In the genomic region with DNA sequence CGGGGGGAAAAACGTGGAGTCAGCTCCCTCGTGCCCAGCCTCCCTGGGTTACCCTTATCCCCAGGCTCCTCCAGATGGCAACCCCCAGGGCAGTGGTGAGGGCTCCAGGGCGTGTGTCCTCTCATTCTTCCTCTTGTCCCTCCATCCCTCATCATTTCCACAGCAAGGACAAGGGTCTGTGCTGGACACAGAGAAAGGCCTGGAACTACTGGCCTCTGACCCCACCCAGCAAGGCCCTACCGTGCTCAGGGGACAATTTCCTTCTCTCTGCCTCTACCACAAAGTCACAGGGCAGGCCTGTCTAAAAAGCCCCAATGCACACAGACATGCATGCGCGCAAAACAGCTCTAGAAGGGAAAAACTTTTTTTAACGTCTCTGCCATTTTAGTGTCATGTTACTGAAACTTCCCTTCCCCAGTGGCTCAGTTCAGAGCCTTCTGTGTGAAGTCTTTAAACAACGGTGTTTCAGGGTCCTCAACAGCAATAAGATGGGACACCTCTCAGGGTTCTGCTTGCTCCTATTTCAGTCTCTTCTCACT, we compare ENCODE assay signal across 12 cellular contexts. TPM values are rescaled to one million over a fixed set of nuclear protein-coding genes. Genes with fewer than 3 reads are reported as not detected.
DNase-seq lines count a peak whose midpoint lies in the region; ATAC-seq, FAIRE-seq and TF ChIP-seq lines count a peak whose summit lies in the region.
"Had no signal": no experiment of that assay in that cellular context is flagged by ENCODE, and none has a peak within 500 bp of the region (broad histone marks: within the 10 kb centered on the region; RNA-seq: fewer than 3 reads in every experiment).

No MANE protein-coding gene starts in this region.

- no peaks in the 10 kb centered on the region for H3K27me3 Mint-ChIP-seq in activated naive CD4-positive, alpha-beta T cell treated with anti-CD3 and anti-CD28 coated beads for 36 hours (ENCODE audit: low read depth)
- H3K27me3 Mint-ChIP-seq in activated B cell treated with CpG ODN at 0.5 μM for 24 hours: no peaks in the 10 kb centered on the region

- CTCF ChIA-PET in activated naive CD4-positive, alpha-beta T cell treated with anti-CD3 and anti-CD28 coated beads for 36 hours (lab: Charles Lee): interaction anchor here (2.2 to 6.0 kb wide), 2 partner anchors 13 to 78 kb away, joined by 6 to 66 read pairs; a partner anchor contains a TSS
- CTCF ChIA-PET in activated B cell treated with CpG ODN at 0.5 μM for 24 hours (lab: Charles Lee): interaction anchor here (0.9 to 1.5 kb wide), 3 partner anchors 11 to 85 kb away, joined by 3 to 5 read pairs (median 3); a partner anchor contains a TSS
- CTCF ChIA-PET in HepG2 (lab: Yijun Ruan, JAX; ENCODE audit: low intra/inter-chr PET ratio, low total read pairs): interaction anchor here (0.7 to 1.5 kb wide), 3 partner anchors 37 to 107 kb away, joined by 3 to 4 read pairs (median 4); no protein-coding TSS in a partner anchor

- DNase-seq in activated naive CD4-positive, alpha-beta T cell treated with anti-CD3 and anti-CD28 coated beads for 36 hours: no peak
- DNase-seq in activated naive CD4-positive, alpha-beta T cell treated with anti-CD3 and anti-CD28 coated beads, Interleukin-2, amount 50 U/mL, for 16 hours: no peak
- DNase-seq in activated B cell treated with CpG ODN at 0.5 μM for 24 hours: no peak
- no peak for DNase-seq in HepG2 (ENCODE audit: low spot score)
- DNase-seq in transverse colon: no peak
- no peak for DNase-seq in NCI-H345 (lab: John Stamatoyannopoulos, UW)
- DNase-seq in glomerular visceral epithelial cell (ENCODE audit: extremely low spot score): no peak
- no peak for DNase-seq in SW480 (ENCODE audit: low spot score)
- DNase-seq: BE2C, esophagus squamous epithelium, left ventricle myocardium superior, MG63 had no signal

- ATAC-seq in activated B cell treated with CpG ODN at 0.5 μM for 24 hours (ENCODE audit: low read depth) (peak; percentile 5), HepG2 (no peak)

- intact Hi-C loops in activated naive CD4-positive, alpha-beta T cell treated with anti-CD3 and anti-CD28 coated beads for 36 hours (cut with micrococcal nuclease): no loop called here
- intact Hi-C loops in activated B cell treated with CpG ODN at 0.5 μM for 24 hours (cut with micrococcal nuclease) (no loop called here), HepG2 (cut with micrococcal nuclease; ENCODE audit: unreplicated experiment) (no loop called here), transverse colon (cut with DNase I; ENCODE audit: low total_unique reads) (no loop called here)

- TF ChIP-seq CTCF in activated B cell treated with CpG ODN at 0.5 μM for 24 hours (IDR thresholded peaks at IDR 0.05) (no peak), HepG2 (CRISPR knock-in tag; IDR thresholded peaks at IDR 0.05) (no peak), transverse colon (IDR thresholded peaks at IDR 0.05) (no peak)

- H3K27ac ChIP-seq in HepG2 (ENCODE audit: extremely low read length, insufficient read depth, low read length): peak overlapping the region; percentile 74
- peak overlapping the region in 3 of 4 donors; percentile 85 to 93 (median 89) for H3K27ac ChIP-seq in transverse colon

- no peak for FAIRE-seq in HepG2 (lab: Jason Lieb, UNC)

- H3K79me2 ChIP-seq in HepG2 (ENCODE audit: insufficient read depth, low read length): peaks cover 21% of the 10 kb centered on the region

- no peaks in the 10 kb centered on the region; a peak in 1 of 5 replicates for H3K27me3 ChIP-seq in HepG2 (ENCODE audit: control insufficient read depth in 1 of 2, insufficient read depth in 2 of 2, low read length in 2 of 2)
- no peaks in the 10 kb centered on the region for H3K27me3 ChIP-seq in transverse colon
- H3K27me3 ChIP-seq: BE2C, esophagus squamous epithelium, MG63 had no signal

- no TSS peak for BruUV-seq in HepG2 (replicated peaks; lab: Mats Ljungman, UMichigan)

- H3K36me3 Mint-ChIP-seq in activated naive CD4-positive, alpha-beta T cell treated with anti-CD3 and anti-CD28 coated beads for 36 hours (ENCODE audit: low read depth): peaks cover 17% of the 10 kb centered on the region
- H3K36me3 Mint-ChIP-seq in activated B cell treated with CpG ODN at 0.5 μM for 24 hours (ENCODE audit: low read depth): peaks cover 91% of the 10 kb centered on the region

- TF ChIP-seq EP300 in HepG2 (IDR thresholded peaks at IDR 0.05; ENCODE audit: low read depth in 2 of 2, low read length in 2 of 2): no peak
- no peak for TF ChIP-seq EP300 in HepG2 (CRISPR knock-in tag; IDR thresholded peaks at IDR 0.05; ENCODE audit: borderline replicate concordance)
- TF ChIP-seq EP300 in transverse colon (IDR thresholded peaks at IDR 0.05; ENCODE audit: low read depth): no peak

- peaks cover 31% of the 10 kb centered on the region for H4K20me1 ChIP-seq in HepG2 (ENCODE audit: insufficient read depth, low read length)

- H3K9me3 ChIP-seq in HepG2 (ENCODE audit: low read length): no peaks in the 10 kb centered on the region
- no peaks in the 10 kb centered on the region for H3K9me3 ChIP-seq in transverse colon
- H3K9me3 ChIP-seq: BE2C, esophagus squamous epithelium, MG63 had no signal

- H3K4me3 Mint-ChIP-seq in activated naive CD4-positive, alpha-beta T cell treated with anti-CD3 and anti-CD28 coated beads for 36 hours: peak overlapping the region; percentile 77
- peak overlapping the region; percentile 84 for H3K4me3 Mint-ChIP-seq in activated B cell treated with CpG ODN at 0.5 μM for 24 hours

- H2AFZ ChIP-seq in HepG2 (ENCODE audit: low read length): no peak overlapping the region

- in situ Hi-C loops in HepG2 (cut with HindIII; ENCODE audit: extremely low pct_ligation_motif_present, low pct_unique_long_range_greater_than_20kb): no loop called here
- in situ Hi-C loops in transverse colon (cut with MboI; ENCODE audit: low pct_ligation_motif_present in 1 of 4, low pct_unique_long_range_greater_than_20kb in 1 of 4, low sequenced_read_pairs in 3 of 4): no loop called here

- H3K36me3 ChIP-seq in HepG2 (replicated peaks in 1 of 2; ENCODE audit: control insufficient read depth in 1 of 2, insufficient read depth in 2 of 2, low read length in 2 of 2) (peaks cover 16 to 49% of the 10 kb centered on the region in 2 experiments), transverse colon (peaks cover 0 to 18% (median 9%) of the 10 kb centered on the region in 4 donors)

- TF ChIP-seq POLR2A in HepG2 (IDR thresholded peaks at IDR 0.05; ENCODE audit: insufficient read depth in 1 of 2, low read depth in 2 of 2, low read length in 2 of 2): no peak; a peak in 1 of 4 replicates
- no peak for TF ChIP-seq POLR2A in transverse colon (IDR thresholded peaks at IDR 0.05)

- POLR2A ChIA-PET in activated B cell treated with CpG ODN at 0.5 μM for 24 hours (lab: Charles Lee): interaction anchor here (13.7 kb wide), 1 partner anchor 13 kb away, joined by 549 read pairs; a partner anchor contains a TSS
- POLR2A ChIA-PET in HepG2 (lab: Yijun Ruan, JAX): interaction anchor here (2.5 to 6.0 kb wide), 2 partner anchors 13 to 131 kb away, joined by 8 to 264 read pairs; a partner anchor contains a TSS

- H3K27ac Mint-ChIP-seq in activated naive CD4-positive, alpha-beta T cell treated with anti-CD3 and anti-CD28 coated beads for 36 hours: peak overlapping the region; percentile 86
- H3K27ac Mint-ChIP-seq in activated B cell treated with CpG ODN at 0.5 μM for 24 hours: peak overlapping the region; percentile 99

- H3K4me1 ChIP-seq in HepG2 (ENCODE audit: insufficient read depth, low read length): peaks cover 56% of the 10 kb centered on the region
- peaks cover 21 to 34% (median 27%) of the 10 kb centered on the region in 4 donors for H3K4me1 ChIP-seq in transverse colon
- H3K4me1 ChIP-seq: BE2C had no signal

- H3K9ac ChIP-seq in HepG2 (ENCODE audit: insufficient read depth, low read depth, low read length): peak overlapping the region; percentile 92; the same call in 1 of the 2 replicates

- TF ChIP-seq RAD21 in HepG2 (CRISPR knock-in tag; IDR thresholded peaks at IDR 0.05): no peak

- no peaks in the 10 kb centered on the region for H3K9me3 Mint-ChIP-seq in activated naive CD4-positive, alpha-beta T cell treated with anti-CD3 and anti-CD28 coated beads for 36 hours
- no peaks in the 10 kb centered on the region for H3K9me3 Mint-ChIP-seq in activated B cell treated with CpG ODN at 0.5 μM for 24 hours

- 93% methylated on average over 9 of the region's 9 CpGs for WGBS in HepG2 (ENCODE audit: low lambda C conversion rate)
- WGBS in transverse colon (ENCODE audit: low coverage in 1 of 2), 2 donors: 70% methylated on average over 9 of the region's 9 CpGs; no CpG with 5 or more reads in 1 of the 2 donors

- peaks cover 56% of the 10 kb centered on the region for H3K4me1 Mint-ChIP-seq in activated naive CD4-positive, alpha-beta T cell treated with anti-CD3 and anti-CD28 coated beads for 36 hours (ENCODE audit: low read depth)
- H3K4me1 Mint-ChIP-seq in activated B cell treated with CpG ODN at 0.5 μM for 24 hours: peaks cover 91% of the 10 kb centered on the region

- peak overlapping the region; percentile 96; the same call in 1 of the 2 replicates for H3K4me2 ChIP-seq in HepG2 (ENCODE audit: low read depth, low read length)

- no peak overlapping the region for H3K4me3 ChIP-seq in HepG2 (replicated peaks in 1 of 3; ENCODE audit: insufficient read depth in 1 of 3, low read depth in 2 of 3, low read length in 3 of 3)
- no peak overlapping the region for H3K4me3 ChIP-seq in transverse colon

RNA-seq across cellular contexts. Expression of a gene that starts 1.1 kb away (rescaled TPM):
- 1 to 10 TPM; 7.2 to 7.3 TPM for total RNA-seq in activated naive CD4-positive, alpha-beta T cell treated with anti-CD3 and anti-CD28 coated beads for 36 hours
- total RNA-seq in activated B cell treated with CpG ODN at 0.5 μM for 24 hours: 27.0 and 29.1 TPM in 2 replicates
- 34.9 and 61.1 TPM in 2 replicates for total RNA-seq in HepG2 (2016; rRNA removed; fragmentation: Illumina TruSeq; extraction: Trizol)
- 21.2 and 24.1 TPM in 2 replicates for total RNA-seq in HepG2 (2016; cell fraction: cytosol; rRNA removed; fragmentation: Illumina TruSeq; extraction: Trizol; ENCODE audit: low read depth)
- 35.1 and 62.8 TPM in 2 replicates for total RNA-seq in HepG2 (2016; cell fraction: insoluble cytoplasmic fraction; rRNA removed; fragmentation: Illumina TruSeq; extraction: Trizol)
- 44.9 and 53.8 TPM in 2 replicates for total RNA-seq in HepG2 (2016; cell fraction: membrane; rRNA removed; fragmentation: Illumina TruSeq; extraction: Trizol)
- 56.1 and 63.9 TPM in 2 replicates for total RNA-seq in HepG2 (2016; cell fraction: nucleus; rRNA removed; fragmentation: Illumina TruSeq; extraction: Trizol)
- 148 and 168 TPM in 2 replicates for polyA plus RNA-seq in HepG2 (2011; rRNA removed)
- 139 and 176 TPM in 2 replicates for polyA plus RNA-seq in HepG2 (2011; cell fraction: cytosol; rRNA removed)
- 99.4 and 112 TPM in 2 replicates for polyA plus RNA-seq in HepG2 (2011; cell fraction: nucleus; rRNA removed)
- polyA plus RNA-seq in HepG2 (2012): 54.8 and 61.1 TPM in 2 replicates
- polyA plus RNA-seq in HepG2 (2016; cell fraction: cytosol; fragmentation: Illumina TruSeq; extraction: Trizol; ENCODE audit: low read depth): 26.8 and 34.1 TPM in 2 replicates
- 41.4 and 43.9 TPM in 2 replicates for polyA plus RNA-seq in HepG2 (2016; cell fraction: insoluble cytoplasmic fraction; fragmentation: Illumina TruSeq; extraction: Trizol; ENCODE audit: low read depth)
- 45.2 and 53.5 TPM in 2 replicates for polyA plus RNA-seq in HepG2 (2016; cell fraction: membrane; fragmentation: Illumina TruSeq; extraction: Trizol; ENCODE audit: low read depth)
- polyA plus RNA-seq in HepG2 (2016; cell fraction: nucleus; fragmentation: Illumina TruSeq; extraction: Trizol; ENCODE audit: insufficient read depth, low read depth): 95.9 and 97.5 TPM in 2 replicates
- polyA minus RNA-seq in HepG2 (2011; rRNA and poly(A)+ RNA removed; ENCODE audit: low replicate concordance): 148 and 221 TPM in 2 replicates
- polyA minus RNA-seq in HepG2 (2011; cell fraction: cytosol; rRNA and poly(A)+ RNA removed): 47.0 and 47.4 TPM in 2 replicates
- polyA minus RNA-seq in HepG2 (2011; cell fraction: nucleus; rRNA and poly(A)+ RNA removed): 26.1 and 26.9 TPM in 2 replicates
- 10 to 100 TPM in 3 of 4 donors, 1 to 10 TPM in 1; 9.0 to 36.4 (median 22.5) TPM for total RNA-seq in transverse colon

RNA-seq across cellular contexts. Expression of a gene that starts 7.0 kb away (rescaled TPM):
- total RNA-seq in activated naive CD4-positive, alpha-beta T cell treated with anti-CD3 and anti-CD28 coated beads for 36 hours: 1 to 10 TPM; 9.1 to 9.6 TPM
- total RNA-seq in activated B cell treated with CpG ODN at 0.5 μM for 24 hours (94.7 and 99.2 TPM in 2 replicates), HepG2 (2016; rRNA removed; fragmentation: Illumina TruSeq; extraction: Trizol) (14.5 and 15.0 TPM in 2 replicates), transverse colon (10 to 100 TPM in 3 of 4 donors, 1 to 10 TPM in 1; 2.6 to 67.3 (median 19.0) TPM)
- total RNA-seq in HepG2 (2016; cell fraction: cytosol; rRNA removed; fragmentation: Illumina TruSeq; extraction: Trizol; ENCODE audit: low read depth): 5.3 and 5.4 TPM in 2 replicates
- 15.7 and 16.3 TPM in 2 replicates for total RNA-seq in HepG2 (2016; cell fraction: insoluble cytoplasmic fraction; rRNA removed; fragmentation: Illumina TruSeq; extraction: Trizol)
- 10.7 and 10.8 TPM in 2 replicates for total RNA-seq in HepG2 (2016; cell fraction: membrane; rRNA removed; fragmentation: Illumina TruSeq; extraction: Trizol)
- total RNA-seq in HepG2 (2016; cell fraction: nucleus; rRNA removed; fragmentation: Illumina TruSeq; extraction: Trizol): 8.5 and 11.8 TPM in 2 replicates
- polyA plus RNA-seq in HepG2 (2011; rRNA removed): 6.7 and 8.5 TPM in 2 replicates
- 7.7 and 9.3 TPM in 2 replicates for polyA plus RNA-seq in HepG2 (2011; cell fraction: cytosol; rRNA removed)
- polyA plus RNA-seq in HepG2 (2011; cell fraction: nucleus; rRNA removed): 11.7 and 15.6 TPM in 2 replicates
- 7.1 TPM in 2 replicates for polyA plus RNA-seq in HepG2 (2012)
- polyA plus RNA-seq in HepG2 (2016; cell fraction: cytosol; fragmentation: Illumina TruSeq; extraction: Trizol; ENCODE audit: low read depth): 3.3 and 4.0 TPM in 2 replicates
- polyA plus RNA-seq in HepG2 (2016; cell fraction: insoluble cytoplasmic fraction; fragmentation: Illumina TruSeq; extraction: Trizol; ENCODE audit: low read depth): 14.6 and 14.8 TPM in 2 replicates
- 5.7 and 7.3 TPM in 2 replicates for polyA plus RNA-seq in HepG2 (2016; cell fraction: membrane; fragmentation: Illumina TruSeq; extraction: Trizol; ENCODE audit: low read depth)
- polyA plus RNA-seq in HepG2 (2016; cell fraction: nucleus; fragmentation: Illumina TruSeq; extraction: Trizol; ENCODE audit: insufficient read depth, low read depth): 14.2 and 16.3 TPM in 2 replicates
- 3.3 and 10.9 TPM in 2 replicates for polyA minus RNA-seq in HepG2 (2011; rRNA and poly(A)+ RNA removed; ENCODE audit: low replicate concordance)
- polyA minus RNA-seq in HepG2 (2011; cell fraction: cytosol; rRNA and poly(A)+ RNA removed): 4.6 and 6.2 TPM in 2 replicates
- 4.5 and 8.3 TPM in 2 replicates for polyA minus RNA-seq in HepG2 (2011; cell fraction: nucleus; rRNA and poly(A)+ RNA removed)

RNA-seq across cellular contexts. Expression of a gene that starts 11.5 kb away (rescaled TPM):
- 1,000 to 10,000 TPM; 1,951 to 2,044 TPM for total RNA-seq in activated naive CD4-positive, alpha-beta T cell treated with anti-CD3 and anti-CD28 coated beads for 36 hours
- total RNA-seq in activated B cell treated with CpG ODN at 0.5 μM for 24 hours (1,222 and 1,311 TPM in 2 replicates), HepG2 (2016; rRNA removed; fragmentation: Illumina TruSeq; extraction: Trizol) (1,472 and 2,212 TPM in 2 replicates), transverse colon (100 to 1,000 TPM; 105 to 371 (median 242) TPM)
- 123 and 155 TPM in 2 replicates for total RNA-seq in HepG2 (2016; cell fraction: cytosol; rRNA removed; fragmentation: Illumina TruSeq; extraction: Trizol; ENCODE audit: low read depth)
- 1,508 and 1,964 TPM in 2 replicates for total RNA-seq in HepG2 (2016; cell fraction: insoluble cytoplasmic fraction; rRNA removed; fragmentation: Illumina TruSeq; extraction: Trizol)
- total RNA-seq in HepG2 (2016; cell fraction: membrane; rRNA removed; fragmentation: Illumina TruSeq; extraction: Trizol): 383 and 490 TPM in 2 replicates
- total RNA-seq in HepG2 (2016; cell fraction: nucleus; rRNA removed; fragmentation: Illumina TruSeq; extraction: Trizol): 1,014 and 1,081 TPM in 2 replicates
- 1,076 and 1,325 TPM in 2 replicates for polyA plus RNA-seq in HepG2 (2011; rRNA removed)
- polyA plus RNA-seq in HepG2 (2011; cell fraction: cytosol; rRNA removed): 1,072 and 1,224 TPM in 2 replicates
- 279 and 406 TPM in 2 replicates for polyA plus RNA-seq in HepG2 (2011; cell fraction: nucleus; rRNA removed)
- 1,683 and 1,883 TPM in 2 replicates for polyA plus RNA-seq in HepG2 (2012)
- 155 and 188 TPM in 2 replicates for polyA plus RNA-seq in HepG2 (2016; cell fraction: cytosol; fragmentation: Illumina TruSeq; extraction: Trizol; ENCODE audit: low read depth)
- 2,023 and 2,380 TPM in 2 replicates for polyA plus RNA-seq in HepG2 (2016; cell fraction: insoluble cytoplasmic fraction; fragmentation: Illumina TruSeq; extraction: Trizol; ENCODE audit: low read depth)
- polyA plus RNA-seq in HepG2 (2016; cell fraction: membrane; fragmentation: Illumina TruSeq; extraction: Trizol; ENCODE audit: low read depth): 336 and 456 TPM in 2 replicates
- polyA plus RNA-seq in HepG2 (2016; cell fraction: nucleus; fragmentation: Illumina TruSeq; extraction: Trizol; ENCODE audit: insufficient read depth, low read depth): 1,245 and 1,272 TPM in 2 replicates
- polyA minus RNA-seq in HepG2 (2011; rRNA and poly(A)+ RNA removed; ENCODE audit: low replicate concordance): 1,001 and 1,123 TPM in 2 replicates
- 1,091 and 1,101 TPM in 2 replicates for polyA minus RNA-seq in HepG2 (2011; cell fraction: cytosol; rRNA and poly(A)+ RNA removed)
- polyA minus RNA-seq in HepG2 (2011; cell fraction: nucleus; rRNA and poly(A)+ RNA removed): 271 and 440 TPM in 2 replicates

RNA-seq across cellular contexts. Expression of a gene that starts 11.9 kb away (rescaled TPM):
- total RNA-seq in activated naive CD4-positive, alpha-beta T cell treated with anti-CD3 and anti-CD28 coated beads for 36 hours: not detected
- total RNA-seq in activated B cell treated with CpG ODN at 0.5 μM for 24 hours (0.10 TPM in 1 of 2 replicates, not detected in the other), HepG2 (2016; rRNA removed; fragmentation: Illumina TruSeq; extraction: Trizol) (not detected in 2 replicates), transverse colon (1 to 10 TPM in 2 of 4 donors, under 1 TPM in 2; 0.14 to 3.8 (median 1.7) TPM)
- not detected in 2 replicates for total RNA-seq in HepG2 (2016; cell fraction: cytosol; rRNA removed; fragmentation: Illumina TruSeq; extraction: Trizol; ENCODE audit: low read depth)
- 0.06 TPM in 1 of 2 replicates, not detected in the other for total RNA-seq in HepG2 (2016; cell fraction: insoluble cytoplasmic fraction; rRNA removed; fragmentation: Illumina TruSeq; extraction: Trizol)
- not detected in 2 replicates for total RNA-seq in HepG2 (2016; cell fraction: membrane; rRNA removed; fragmentation: Illumina TruSeq; extraction: Trizol)
- total RNA-seq in HepG2 (2016; cell fraction: nucleus; rRNA removed; fragmentation: Illumina TruSeq; extraction: Trizol): not detected in 2 replicates
- polyA plus RNA-seq in HepG2 (2011; rRNA removed): 0.01 TPM in 1 of 2 replicates, not detected in the other
- 0.01 TPM in 1 of 2 replicates, not detected in the other for polyA plus RNA-seq in HepG2 (2011; cell fraction: cytosol; rRNA removed)
- polyA plus RNA-seq in HepG2 (2011; cell fraction: nucleus; rRNA removed): 0.02 TPM in 1 of 2 replicates, not detected in the other
- 0.19 TPM in 2 replicates for polyA plus RNA-seq in HepG2 (2012)
- not detected in 2 replicates for polyA plus RNA-seq in HepG2 (2016; cell fraction: cytosol; fragmentation: Illumina TruSeq; extraction: Trizol; ENCODE audit: low read depth)
- not detected in 2 replicates for polyA plus RNA-seq in HepG2 (2016; cell fraction: insoluble cytoplasmic fraction; fragmentation: Illumina TruSeq; extraction: Trizol; ENCODE audit: low read depth)
- polyA plus RNA-seq in HepG2 (2016; cell fraction: membrane; fragmentation: Illumina TruSeq; extraction: Trizol; ENCODE audit: low read depth): not detected in 2 replicates
- not detected in 2 replicates for polyA plus RNA-seq in HepG2 (2016; cell fraction: nucleus; fragmentation: Illumina TruSeq; extraction: Trizol; ENCODE audit: insufficient read depth, low read depth)
- polyA minus RNA-seq in HepG2 (2011; rRNA and poly(A)+ RNA removed; ENCODE audit: low replicate concordance): not detected in 2 replicates
- not detected in 2 replicates for polyA minus RNA-seq in HepG2 (2011; cell fraction: cytosol; rRNA and poly(A)+ RNA removed)
- polyA minus RNA-seq in HepG2 (2011; cell fraction: nucleus; rRNA and poly(A)+ RNA removed): not detected in 2 replicates
- total RNA-seq: esophagus squamous epithelium, left ventricle myocardium superior had no signal

RNA-seq across cellular contexts. Expression of a gene that starts 35.0 kb away (rescaled TPM):
- total RNA-seq in activated naive CD4-positive, alpha-beta T cell treated with anti-CD3 and anti-CD28 coated beads for 36 hours: 10 to 100 TPM; 32.7 to 33.4 TPM
- total RNA-seq in activated B cell treated with CpG ODN at 0.5 μM for 24 hours (15.0 and 17.3 TPM in 2 replicates), HepG2 (2016; rRNA removed; fragmentation: Illumina TruSeq; extraction: Trizol) (23.1 and 43.2 TPM in 2 replicates), transverse colon (10 to 100 TPM; 25.1 to 45.2 (median 35.6) TPM)
- 19.7 and 24.6 TPM in 2 replicates for total RNA-seq in HepG2 (2016; cell fraction: cytosol; rRNA removed; fragmentation: Illumina TruSeq; extraction: Trizol; ENCODE audit: low read depth)
- 22.9 and 41.9 TPM in 2 replicates for total RNA-seq in HepG2 (2016; cell fraction: insoluble cytoplasmic fraction; rRNA removed; fragmentation: Illumina TruSeq; extraction: Trizol)
- 37.5 and 40.9 TPM in 2 replicates for total RNA-seq in HepG2 (2016; cell fraction: membrane; rRNA removed; fragmentation: Illumina TruSeq; extraction: Trizol)
- total RNA-seq in HepG2 (2016; cell fraction: nucleus; rRNA removed; fragmentation: Illumina TruSeq; extraction: Trizol): 42.6 and 53.1 TPM in 2 replicates
- 95.5 and 106 TPM in 2 replicates for polyA plus RNA-seq in HepG2 (2011; rRNA removed)
- polyA plus RNA-seq in HepG2 (2011; cell fraction: cytosol; rRNA removed): 92.8 and 113 TPM in 2 replicates
- polyA plus RNA-seq in HepG2 (2011; cell fraction: nucleus; rRNA removed): 132 and 138 TPM in 2 replicates
- 38.8 and 43.9 TPM in 2 replicates for polyA plus RNA-seq in HepG2 (2012)
- polyA plus RNA-seq in HepG2 (2016; cell fraction: cytosol; fragmentation: Illumina TruSeq; extraction: Trizol; ENCODE audit: low read depth): 32.1 and 36.6 TPM in 2 replicates
- 35.2 and 35.6 TPM in 2 replicates for polyA plus RNA-seq in HepG2 (2016; cell fraction: insoluble cytoplasmic fraction; fragmentation: Illumina TruSeq; extraction: Trizol; ENCODE audit: low read depth)
- polyA plus RNA-seq in HepG2 (2016; cell fraction: membrane; fragmentation: Illumina TruSeq; extraction: Trizol; ENCODE audit: low read depth): 48.6 and 49.6 TPM in 2 replicates
- polyA plus RNA-seq in HepG2 (2016; cell fraction: nucleus; fragmentation: Illumina TruSeq; extraction: Trizol; ENCODE audit: insufficient read depth, low read depth): 82.7 and 90.9 TPM in 2 replicates
- 236 and 248 TPM in 2 replicates for polyA minus RNA-seq in HepG2 (2011; rRNA and poly(A)+ RNA removed; ENCODE audit: low replicate concordance)
- polyA minus RNA-seq in HepG2 (2011; cell fraction: cytosol; rRNA and poly(A)+ RNA removed): 35.4 and 40.0 TPM in 2 replicates
- 37.0 and 39.3 TPM in 2 replicates for polyA minus RNA-seq in HepG2 (2011; cell fraction: nucleus; rRNA and poly(A)+ RNA removed)
